In genomic region chr4:28702571-28702970, GRCh38 we compare ENCODE assay signal across 19 cellular contexts.
DNase-seq lines count a peak whose midpoint lies in the region; ATAC-seq and TF ChIP-seq lines count a peak whose summit lies in the region.
"Had no signal": no experiment of that assay in that cellular context is flagged by ENCODE, and none has a peak within 500 bp of the region (broad histone marks: within the 10 kb centered on the region; RNA-seq: fewer than 3 reads in every experiment).

No MANE protein-coding gene starts in this region.

- H3K79me2 ChIP-seq in neural progenitor cell (ENCODE audit: low read depth) = no peaks in the 10 kb centered on the region

- no peak overlapping the region for H2BK15ac ChIP-seq in IMR-90 (ENCODE audit: low read depth, low read length)

- TF ChIP-seq CTCF in AG10803 (conservative IDR thresholded peaks at IDR 0.05; ENCODE audit: low read length) (no peak), IMR-90 (conservative IDR thresholded peaks at IDR 0.05; ENCODE audit: low read depth, low read length) (no peak), neural progenitor cell (IDR thresholded peaks at IDR 0.05) (no peak), prostate gland (IDR thresholded peaks at IDR 0.05) (no peak)

- no peaks in the 10 kb centered on the region for H4K20me1 ChIP-seq in IMR-90 (ENCODE audit: insufficient read depth, low read length)
- no peaks in the 10 kb centered on the region for H4K20me1 ChIP-seq in neural progenitor cell (ENCODE audit: low read depth)

- in situ Hi-C loops in IMR-90 (cut with MboI; ENCODE audit: low sequenced_read_pairs) = no loop called here

- no peak overlapping the region for H2BK20ac ChIP-seq in IMR-90 (ENCODE audit: low read depth, low read length)

- no peaks in the 10 kb centered on the region for H3K27me3 ChIP-seq in IMR-90 (ENCODE audit: control insufficient read depth, insufficient read depth, low read length)
- no peaks in the 10 kb centered on the region for H3K27me3 ChIP-seq in adipocyte (replicated peaks; ENCODE audit: control insufficient read depth, insufficient read depth, low read length)
- no peaks in the 10 kb centered on the region for H3K27me3 ChIP-seq in neural progenitor cell
- H3K27me3 ChIP-seq in prostate gland (replicated peaks; ENCODE audit: insufficient read depth) = no peaks in the 10 kb centered on the region
- H3K27me3 ChIP-seq: Peyer's patch had no signal

- H3K9me3 ChIP-seq in IMR-90 (ENCODE audit: control insufficient read depth, insufficient read depth, low read length) (no peaks in the 10 kb centered on the region), adipocyte (ENCODE audit: control insufficient read depth, low read length) (no peaks in the 10 kb centered on the region), neural progenitor cell (ENCODE audit: low read depth) (peaks cover 4% of the 10 kb centered on the region), prostate gland (no peaks in the 10 kb centered on the region)
- H3K9me3 ChIP-seq: Peyer's patch, SK-N-SH had no signal

- no peak overlapping the region for H4K8ac ChIP-seq in IMR-90 (ENCODE audit: low read depth in 2 of 2, low read length in 2 of 2)

- H3K4ac ChIP-seq in IMR-90 (ENCODE audit: low read depth, low read length) = no peak overlapping the region

- H3K9ac ChIP-seq in IMR-90 (ENCODE audit: low read depth, low read length) = no peak overlapping the region
- no peak overlapping the region for H3K9ac ChIP-seq in adipocyte (ENCODE audit: low read length)
- no peak overlapping the region for H3K9ac ChIP-seq in neural progenitor cell
- H3K9ac ChIP-seq: SK-N-SH had no signal

- whole genome bisulfite sequencing in IMR-90 (ENCODE audit: extremely low coverage in 2 of 2, insufficient read length in 1 of 2), 2 experiments = no CpG with 5 or more reads among the region's 4 CpGs
- WGBS in prostate gland = 81% methylated on average over 4 of the region's 4 CpGs

- H2AK5ac ChIP-seq in IMR-90 (ENCODE audit: low read depth, low read length) = no peak overlapping the region

- H3K4me3 Mint-ChIP-seq in neural progenitor cell = no peak overlapping the region
- H3K4me3 Mint-ChIP-seq: CD14-positive monocyte, H9 had no signal

- TF ChIP-seq POLR2A in IMR-90 (IDR thresholded peaks at IDR 0.05; ENCODE audit: low read depth, low read length) = no peak
- no peak for TF ChIP-seq POLR2A in prostate gland (IDR thresholded peaks at IDR 0.05)

- H3K14ac ChIP-seq in IMR-90 (replicated peaks; ENCODE audit: low read depth, low read length) = no peak overlapping the region

- H3K27me3 Mint-ChIP-seq in neural progenitor cell (ENCODE audit: insufficient read depth, low read depth) = no peaks in the 10 kb centered on the region

- H3K4me2 ChIP-seq in IMR-90 (ENCODE audit: low read depth, low read length) (peak overlapping the region; percentile 67; the same call in 1 of the 2 replicates), neural progenitor cell (peak overlapping the region; percentile 21)
- H3K4me2 ChIP-seq: SK-N-SH had no signal

- CTCF ChIA-PET in IMR-90 (lab: Yijun Ruan, JAX) = no interaction called here

- no peak overlapping the region for H2BK5ac ChIP-seq in IMR-90 (ENCODE audit: low read depth, low read length, poor library complexity, severe bottlenecking)

- BruUV-seq in IMR-90 (replicated peaks; lab: Mats Ljungman, UMichigan) = no TSS peak

- intact Hi-C loops in IMR-90 (cut with micrococcal nuclease) (no loop called here), prostate gland (cut with DNase I) (no loop called here)

- H2BK120ac ChIP-seq in IMR-90 (ENCODE audit: low read depth, low read length) = no peak overlapping the region

- H4K91ac ChIP-seq in IMR-90 (ENCODE audit: insufficient read depth, low read depth, low read length) = no peak overlapping the region

- peak overlapping the region; percentile 35 for H3K27ac Mint-ChIP-seq in neural progenitor cell
- H3K27ac Mint-ChIP-seq: CD14-positive monocyte had no signal

- H2AFZ ChIP-seq in IMR-90 (replicated peaks; ENCODE audit: low read length, poor library complexity) = no peak overlapping the region
- H2AFZ ChIP-seq in neural progenitor cell (replicated peaks) = no peak overlapping the region

- H3K36me3 ChIP-seq in IMR-90 (ENCODE audit: control insufficient read depth, insufficient read depth, low read length) = no peaks in the 10 kb centered on the region
- no peaks in the 10 kb centered on the region for H3K36me3 ChIP-seq in adipocyte (ENCODE audit: control insufficient read depth, insufficient read depth, low read length, severe bottlenecking)
- no peaks in the 10 kb centered on the region for H3K36me3 ChIP-seq in neural progenitor cell
- no peaks in the 10 kb centered on the region for H3K36me3 ChIP-seq in prostate gland
- H3K36me3 ChIP-seq: Peyer's patch had no signal

- H3K79me1 ChIP-seq in IMR-90 (ENCODE audit: low read depth in 1 of 2, low read length in 2 of 2) = no peaks in the 10 kb centered on the region

- H3K23ac ChIP-seq in IMR-90 (ENCODE audit: low read depth, low read length) = no peak overlapping the region

- H3K9me3 Mint-ChIP-seq in neural progenitor cell = peaks cover 30% of the 10 kb centered on the region

- H4K5ac ChIP-seq in IMR-90 (ENCODE audit: low read depth, low read length) = no peak overlapping the region

- H3K9me1 ChIP-seq in IMR-90 (ENCODE audit: insufficient read depth, low read length) = no peaks in the 10 kb centered on the region

- H3K27ac ChIP-seq in IMR-90 (ENCODE audit: insufficient read depth, low read length) (no peak overlapping the region), neural progenitor cell (peak overlapping the region; percentile 57), prostate gland (no peak overlapping the region)
- H3K27ac ChIP-seq: Peyer's patch had no signal

- H3K18ac ChIP-seq in IMR-90 (ENCODE audit: low read depth, low read length) = no peak overlapping the region

- H3K4me1 Mint-ChIP-seq in neural progenitor cell = peaks cover 15% of the 10 kb centered on the region
- H3K4me1 Mint-ChIP-seq: CD14-positive monocyte had no signal

- peaks cover 18% of the 10 kb centered on the region for H3F3A ChIP-seq in neural progenitor cell (ENCODE audit: low read depth)

- H3K4me3 ChIP-seq in AG10803 (ENCODE audit: low read length) (no peak overlapping the region), IMR-90 (ENCODE audit: insufficient read depth, low read depth, low read length) (no peak overlapping the region), adipocyte (ENCODE audit: low read length) (no peak overlapping the region), neural progenitor cell (no peak overlapping the region), prostate gland (no peak overlapping the region)
- H3K4me3 ChIP-seq: K562, Peyer's patch had no signal

- no peak for TF ChIP-seq RAD21 in IMR-90 (IDR thresholded peaks at IDR 0.05; ENCODE audit: low read length)

- ATAC-seq in IMR-90 (ENCODE audit: low read depth) = no peak
- ATAC-seq: K562 had no signal

- peak; percentile 25 for DNase-seq in AG10803 (ENCODE audit: low read depth)
- DNase-seq in IMR-90 = peak; percentile 4
- DNase-seq in adipocyte (ENCODE audit: low read depth) = peak; percentile 13
- no peak for DNase-seq in neural progenitor cell (ENCODE audit: low spot score)
- no peak for DNase-seq in NCI-H345 treated with DMSO at 0.1 percent for 48 hours (lab: John Stamatoyannopoulos, UW; ENCODE audit: unreplicated experiment)
- DNase-seq in NCI-H2171 (lab: John Stamatoyannopoulos, UW) = no peak
- no peak for DNase-seq in prostate gland (ENCODE audit: low spot score)
- DNase-seq: COR-L47, H9, NCI-H1092 treated with DMSO at 0.1 percent for 48 hours, NCI-H187, NCI-H345, NCI-H69, Peyer's patch, Right ventricle myocardium superior, SK-N-SH, T-helper 1 cell had no signal

- H3K56ac ChIP-seq in IMR-90 (ENCODE audit: extremely low read depth, insufficient read depth, low read length) = no peak overlapping the region

- POLR2A ChIA-PET in IMR-90 (lab: Charles Lee; ENCODE audit: unreplicated experiment) = no interaction called here

- no peak overlapping the region for H2AK9ac ChIP-seq in IMR-90 (replicated peaks; ENCODE audit: low read depth, low read length, poor library complexity)

- H3K4me1 ChIP-seq in IMR-90 (ENCODE audit: control insufficient read depth, insufficient read depth, low read length) = no peaks in the 10 kb centered on the region
- no peaks in the 10 kb centered on the region for H3K4me1 ChIP-seq in adipocyte (ENCODE audit: control insufficient read depth, insufficient read depth, low read length)
- peaks cover 17% of the 10 kb centered on the region for H3K4me1 ChIP-seq in neural progenitor cell
- no peaks in the 10 kb centered on the region for H3K4me1 ChIP-seq in prostate gland (replicated peaks)
- H3K4me1 ChIP-seq: Peyer's patch had no signal

- dilution Hi-C loops in IMR-90 (cut with HindIII; ENCODE audit: low sequenced_read_pairs, unreplicated experiment) = no loop called here

- H3K36me3 Mint-ChIP-seq in neural progenitor cell = no peaks in the 10 kb centered on the region
- H3K36me3 Mint-ChIP-seq: CD14-positive monocyte had no signal

TF ChIP-seq in IMR-90, 13 proteins besides CTCF, POLR2A, EP300 and RAD21 (continues in another document):
- TF ChIP-seq FOS (IDR thresholded peaks at IDR 0.05; ENCODE audit: low read depth, low read length) (no peak), CHD1 (IDR thresholded peaks at IDR 0.05; ENCODE audit: low read depth, low read length) (no peak), RCOR1 (IDR thresholded peaks at IDR 0.05; ENCODE audit: insufficient replicate concordance, low read length) (no peak), BHLHE40 (IDR thresholded peaks at IDR 0.05; ENCODE audit: low read depth, low read length) (no peak), ELK1 (IDR thresholded peaks at IDR 0.05; ENCODE audit: borderline replicate concordance, low read depth, low read length) (no peak), MAFK (IDR thresholded peaks at IDR 0.05; ENCODE audit: low read depth, low read length) (no peak), MXI1 (IDR thresholded peaks at IDR 0.05; ENCODE audit: borderline replicate concordance, low read depth, low read length) (no peak), CEBPB (IDR thresholded peaks at IDR 0.05; ENCODE audit: low read depth, low read length) (no peak), SMC3 (IDR thresholded peaks at IDR 0.05; ENCODE audit: low read depth, low read length) (no peak)

Comparison
In these comparisons a context has a peak if more than half of its experiments do, and no peak if none do; other contexts are left out.
1. DNase-seq: peak in AG10803 (single experiment), IMR-90 (single experiment) and adipocyte (single experiment); none in neural progenitor cell (single experiment), NCI-H345 treated with DMSO at 0.1 percent for 48 hours (single experiment), NCI-H2171 (single experiment) and prostate gland (single experiment).